ENCODE assay signal across 8 cellular contexts in genomic region chr3:153159771-153160397, GRCh38. TPM values are rescaled to one million over a fixed set of nuclear protein-coding genes. Genes with fewer than 3 reads are reported as not detected.
DNase-seq lines count a peak whose midpoint lies in the region; ATAC-seq, FAIRE-seq and TF ChIP-seq lines count a peak whose summit lies in the region.

No MANE protein-coding gene starts in this region.

- H3K9me3 ChIP-seq in MM.1S (replicated peaks; ENCODE audit: insufficient read depth, low read length) (no peaks in the 10 kb centered on the region), ectodermal cell (ENCODE audit: control insufficient read depth, low read length) (no peaks in the 10 kb centered on the region)

- peak overlapping the region; percentile 99 for H3K27ac Mint-ChIP-seq in nephron progenitor cell

- no peaks in the 10 kb centered on the region for H3K9me2 ChIP-seq in MM.1S (replicated peaks; ENCODE audit: insufficient read depth, low read length)

- peaks cover 29% of the 10 kb centered on the region for H3K79me2 ChIP-seq in MM.1S (ENCODE audit: low read length)

- H3K4me2 ChIP-seq in MM.1S (ENCODE audit: low read depth, low read length) = peak overlapping the region; percentile 88

- H3K27me3 ChIP-seq in MM.1S (replicated peaks; ENCODE audit: insufficient read depth, low read length) (no peaks in the 10 kb centered on the region), ectodermal cell (ENCODE audit: control insufficient read depth, insufficient read depth, low read length, poor library complexity, severe bottlenecking) (no peaks in the 10 kb centered on the region)

- H3K4me3 ChIP-seq in AG10803 (ENCODE audit: low read length) = peak overlapping the region; percentile 63
- H3K4me3 ChIP-seq in MM.1S (ENCODE audit: low read length) = peak overlapping the region; percentile 87
- H3K4me3 ChIP-seq in ectodermal cell (ENCODE audit: insufficient read depth, low read depth, low read length) = peak overlapping the region; percentile 51

- no peak for ATAC-seq in GM21723 (IDR thresholded peaks at IDR 0.05; ENCODE audit: unreplicated experiment)

- H3F3A ChIP-seq in MM.1S (ENCODE audit: insufficient read depth, low read length) = peaks cover 18% of the 10 kb centered on the region

- H2AFZ ChIP-seq in MM.1S (ENCODE audit: low read length) = peak overlapping the region; percentile 64

- H3K36me3 Mint-ChIP-seq in nephron progenitor cell (ENCODE audit: low read depth) = peaks cover under 1% of the 10 kb centered on the region

- peaks cover 5% of the 10 kb centered on the region; the same call in 1 of the 2 replicates for H4K20me1 ChIP-seq in MM.1S (ENCODE audit: insufficient read depth, low read length)

- H3K27ac ChIP-seq in MM.1S (ENCODE audit: low read length) (peak overlapping the region; percentile 98), ectodermal cell (ENCODE audit: insufficient read depth, low read depth, low read length, poor library complexity, severe bottlenecking) (no peak overlapping the region)

- H3K36me3 ChIP-seq in MM.1S (replicated peaks; ENCODE audit: insufficient read depth, low read length) (no peaks in the 10 kb centered on the region), ectodermal cell (ENCODE audit: control insufficient read depth, insufficient read depth, low read length) (no peaks in the 10 kb centered on the region)

- WGBS in ectodermal cell, 2 experiments = 84 to 89% methylated on average over 6 to 9 of the region's 9 CpGs

- peaks cover 10% of the 10 kb centered on the region; the same call in 1 of the 2 replicates for H3K4me1 ChIP-seq in MM.1S (ENCODE audit: low read length)
- H3K4me1 ChIP-seq in ectodermal cell (ENCODE audit: control insufficient read depth, insufficient read depth, low read length) = peaks cover 5% of the 10 kb centered on the region

- peaks cover 30% of the 10 kb centered on the region for H3K4me1 Mint-ChIP-seq in nephron progenitor cell

- peak overlapping the region; percentile 92; the same call in 1 of the 2 replicates for H3K9ac ChIP-seq in MM.1S (ENCODE audit: low read length)

- no peak for FAIRE-seq in GM19239 (lab: Jason Lieb, UNC)
- FAIRE-seq in H54 (lab: Jason Lieb, UNC) = no peak

- TF ChIP-seq CTCF in AG10803 (conservative IDR thresholded peaks at IDR 0.05; ENCODE audit: low read length) (no peak), MM.1S (IDR thresholded peaks at IDR 0.05; ENCODE audit: low read length) (no peak), nephron progenitor cell (IDR thresholded peaks at IDR 0.05) (no peak)

- H3K9me3 Mint-ChIP-seq in nephron progenitor cell = no peaks in the 10 kb centered on the region

- TF ChIP-seq POLR2A in H54 (IDR thresholded peaks at IDR 0.05; ENCODE audit: low read depth, low read length) = no peak

- H3K4me3 Mint-ChIP-seq in nephron progenitor cell = peak overlapping the region; percentile 99

- DNase-seq in AG10803 (ENCODE audit: low read depth) = no peak
- DNase-seq in MM.1S = no peak
- DNase-seq in nephron progenitor cell = no peak
- no peak for DNase-seq in islet precursor cell
- DNase-seq in GM19239 (ENCODE audit: insufficient read length, low spot score) = no peak
- no peak for DNase-seq in H54 (ENCODE audit: insufficient read length, low spot score)

- H3K27me3 Mint-ChIP-seq in nephron progenitor cell (ENCODE audit: low read depth, poor library complexity) = no peaks in the 10 kb centered on the region

RNA-seq across cellular contexts. Expression of gene RAP2B, which starts 2.1 kb away (rescaled TPM):
- polyA plus RNA-seq in ectodermal cell (2013, experiment 1 of 4) = 16.5 TPM
- polyA plus RNA-seq in ectodermal cell (2013, experiment 2 of 4) = 15.7 TPM
- polyA plus RNA-seq in ectodermal cell (2013, experiment 3 of 4) = 10.5 TPM
- polyA plus RNA-seq in ectodermal cell (2013, experiment 4 of 4) = 11.7 TPM
